In genomic region chr7:66118603-66119002, GRCh38 we compare ENCODE assay signal across 15 cellular contexts. TPM values are rescaled to one million over a fixed set of nuclear protein-coding genes. Genes with fewer than 3 reads are reported as not detected.
DNase-seq lines count a peak whose midpoint lies in the region; ATAC-seq, FAIRE-seq and TF ChIP-seq lines count a peak whose summit lies in the region.
"Had no signal": no experiment of that assay in that cellular context is flagged by ENCODE, and none has a peak within 500 bp of the region (broad histone marks: within the 10 kb centered on the region; RNA-seq: fewer than 3 reads in every experiment).

No MANE protein-coding gene starts in this region.

- peaks cover 75% of the 10 kb centered on the region for H3K36me3 Mint-ChIP-seq in activated T-cell treated with anti-CD3 and anti-CD28 coated beads, Interleukin-2, amount 50 U/mL, for 24 hours (ENCODE audit: low read depth)
- peaks cover 19% of the 10 kb centered on the region for H3K36me3 Mint-ChIP-seq in activated T-cell treated with anti-CD3 and anti-CD28 coated beads, Interleukin-2, amount 50 U/mL, for 4 hours (ENCODE audit: insufficient read depth)
- H3K36me3 Mint-ChIP-seq in HFFc6 (ENCODE audit: low read depth) (peaks cover 15% of the 10 kb centered on the region), progenitor cell of endocrine pancreas (ENCODE audit: insufficient read depth) (peaks cover 5% of the 10 kb centered on the region)

- no peak overlapping the region for H3K4me3 ChIP-seq in dorsolateral prefrontal cortex
- H3K4me3 ChIP-seq: A549 had no signal

- peak overlapping the region in 34 of 59 donors; percentile 2 to 81 (median 58) for H3K27ac ChIP-seq in dorsolateral prefrontal cortex
- H3K27ac ChIP-seq: A549 had no signal

- H3K9me3 Mint-ChIP-seq in activated T-cell treated with anti-CD3 and anti-CD28 coated beads, Interleukin-2, amount 50 U/mL, for 24 hours: no peaks in the 10 kb centered on the region
- no peaks in the 10 kb centered on the region for H3K9me3 Mint-ChIP-seq in activated T-cell treated with anti-CD3 and anti-CD28 coated beads, Interleukin-2, amount 50 U/mL, for 4 hours
- H3K9me3 Mint-ChIP-seq in HFFc6: no peaks in the 10 kb centered on the region
- no peaks in the 10 kb centered on the region for H3K9me3 Mint-ChIP-seq in progenitor cell of endocrine pancreas (ENCODE audit: low read depth)

- peaks cover 61% of the 10 kb centered on the region for H3K4me1 Mint-ChIP-seq in activated T-cell treated with anti-CD3 and anti-CD28 coated beads, Interleukin-2, amount 50 U/mL, for 24 hours (ENCODE audit: low read depth)
- H3K4me1 Mint-ChIP-seq in activated T-cell treated with anti-CD3 and anti-CD28 coated beads, Interleukin-2, amount 50 U/mL, for 4 hours (ENCODE audit: low read depth): peaks cover 61% of the 10 kb centered on the region
- peaks cover 44% of the 10 kb centered on the region for H3K4me1 Mint-ChIP-seq in HFFc6 (ENCODE audit: low read depth)
- peaks cover 36% of the 10 kb centered on the region for H3K4me1 Mint-ChIP-seq in progenitor cell of endocrine pancreas (ENCODE audit: low read depth)

- no peaks in the 10 kb centered on the region for H3K27me3 ChIP-seq in dorsolateral prefrontal cortex

- FAIRE-seq in GM12892 (lab: Jason Lieb, UNC): no peak
- FAIRE-seq: A549, islet of Langerhans had no signal

- H3K27me3 Mint-ChIP-seq in activated T-cell treated with anti-CD3 and anti-CD28 coated beads, Interleukin-2, amount 50 U/mL, for 24 hours: no peaks in the 10 kb centered on the region
- H3K27me3 Mint-ChIP-seq in activated T-cell treated with anti-CD3 and anti-CD28 coated beads, Interleukin-2, amount 50 U/mL, for 4 hours (ENCODE audit: low read depth): no peaks in the 10 kb centered on the region
- H3K27me3 Mint-ChIP-seq in HFFc6 (ENCODE audit: insufficient read depth) (peaks cover 3% of the 10 kb centered on the region; the same call in 1 of the 2 replicates), progenitor cell of endocrine pancreas (no peaks in the 10 kb centered on the region)

- intact Hi-C loops in dorsolateral prefrontal cortex (cut with DNase I): no loop called here

- DNase-seq in activated T-cell treated with anti-CD3 and anti-CD28 coated beads, Interleukin-2, amount 50 U/mL, for 24 hours: no peak
- no peak for DNase-seq in activated T-cell treated with anti-CD3 and anti-CD28 coated beads, Interleukin-2, amount 50 U/mL, for 4 hours
- DNase-seq in HFFc6 (no peak), dorsolateral prefrontal cortex (no peak), progenitor cell of endocrine pancreas (ENCODE audit: low spot score, unreplicated experiment) (no peak), NCI-H524 treated with DMSO at 0.1 percent for 48 hours (lab: John Stamatoyannopoulos, UW) (no peak), GM12892 (ENCODE audit: insufficient read length) (no peak), kidney glomerular epithelial cell (lab: John Stamatoyannopoulos, UW) (no peak)
- DNase-seq: GF-D8; midbrain; occipital lobe; stimulated activated CD4-positive, alpha-beta T cell treated with anti-CD3 and anti-CD28 coated beads, Interleukin-4, amount 100 ng/mL, for 24 hours had no signal

- ATAC-seq in activated T-cell treated with anti-CD3 and anti-CD28 coated beads, Interleukin-2, amount 50 U/mL, for 4 hours: no peak
- ATAC-seq: A549, HCT116 had no signal

- no peak for TF ChIP-seq POLR2A in GM12892 (IDR thresholded peaks at IDR 0.05; ENCODE audit: low read depth, low read length)

- TF ChIP-seq CTCF in HFFc6 (IDR thresholded peaks at IDR 0.05): no peak
- TF ChIP-seq CTCF in dorsolateral prefrontal cortex (IDR thresholded peaks at IDR 0.05 in 54 of 56, conservative IDR thresholded peaks at IDR 0.05 in 2 of 56; ENCODE audit: low read depth in 1 of 56, partially characterized antibody in 56 of 56): no peak
- no peak for TF ChIP-seq CTCF in progenitor cell of endocrine pancreas (IDR thresholded peaks at IDR 0.05; ENCODE audit: unreplicated experiment)

- H3K4me3 Mint-ChIP-seq in activated T-cell treated with anti-CD3 and anti-CD28 coated beads, Interleukin-2, amount 50 U/mL, for 24 hours: peak overlapping the region; percentile 99
- H3K4me3 Mint-ChIP-seq in activated T-cell treated with anti-CD3 and anti-CD28 coated beads, Interleukin-2, amount 50 U/mL, for 4 hours: no peak overlapping the region
- H3K4me3 Mint-ChIP-seq in HFFc6: no peak overlapping the region
- no peak overlapping the region for H3K4me3 Mint-ChIP-seq in progenitor cell of endocrine pancreas (ENCODE audit: low read depth)

- H3K27ac Mint-ChIP-seq in activated T-cell treated with anti-CD3 and anti-CD28 coated beads, Interleukin-2, amount 50 U/mL, for 24 hours: peak overlapping the region; percentile 82
- peak overlapping the region; percentile 48; the same call in 1 of the 2 replicates for H3K27ac Mint-ChIP-seq in HFFc6
- peak overlapping the region; percentile 51 for H3K27ac Mint-ChIP-seq in progenitor cell of endocrine pancreas

RNA-seq across cellular contexts. Expression of gene CRCP, which starts 4.0 kb away (rescaled TPM):
- 10 to 100 TPM; 41.9 to 48.0 (median 47.6) TPM for total RNA-seq in activated T-cell treated with anti-CD3 and anti-CD28 coated beads, Interleukin-2, amount 50 U/mL, for 4 hours
- 10 to 100 TPM; 29.8 to 37.6 (median 33.7) TPM for total RNA-seq in HFFc6 (2021; fragmentation: NEBNext Ultra II Directional; extraction: Animal tissue kit (Norgen Biotek cat#: 25700))
- total RNA-seq in dorsolateral prefrontal cortex (10 to 100 TPM; 28.7 to 54.3 (median 38.6) TPM), progenitor cell of endocrine pancreas (32.4 and 34.8 TPM in 2 replicates)
- polyA plus RNA-seq in GM12892 (2012; ENCODE audit: missing spikeins): 17.5 TPM

RNA-seq across cellular contexts. Expression of gene ASL, which starts 43.0 kb away (rescaled TPM):
- total RNA-seq in activated T-cell treated with anti-CD3 and anti-CD28 coated beads, Interleukin-2, amount 50 U/mL, for 4 hours: 10 to 100 TPM in 1 of 3 donors, 1 to 10 TPM in 2; 7.3 to 11.7 (median 9.6) TPM
- total RNA-seq in HFFc6 (2021; fragmentation: NEBNext Ultra II Directional; extraction: Animal tissue kit (Norgen Biotek cat#: 25700)): 10 to 100 TPM; 40.5 to 47.4 (median 41.8) TPM
- total RNA-seq in dorsolateral prefrontal cortex (10 to 100 TPM; 12.3 to 38.5 (median 20.3) TPM), progenitor cell of endocrine pancreas (35.9 and 37.5 TPM in 2 replicates)
- polyA plus RNA-seq in GM12892 (2012; ENCODE audit: missing spikeins): 21.2 TPM
